1 cellular context compared by ENCODE assay signal in genomic region chr2:240560084-240560479, GRCh38.
TF ChIP-seq lines count a peak whose summit lies in the region.

Gene DUSP28 (plus strand): TSS chr2:240560357. CDS start chr2:240560685, 328 bp downstream.

TF ChIP-seq in Ishikawa, 13 proteins besides CTCF, POLR2A, EP300 and RAD21 (continued from another document):
- TF ChIP-seq CEBPB (IDR thresholded peaks at IDR 0.05) (no peak), FOXM1 (IDR thresholded peaks at IDR 0.05; ENCODE audit: borderline replicate concordance, low read depth) (no peak), NFIC (IDR thresholded peaks at IDR 0.05) (0 out of 2 replicates have a peak, but pooled peaks have one; percentile 5), TEAD4 (IDR thresholded peaks at IDR 0.05) (peak; percentile 31; the same call in 1 of the 2 replicates)
- TF ChIP-seq, protein P1, sequence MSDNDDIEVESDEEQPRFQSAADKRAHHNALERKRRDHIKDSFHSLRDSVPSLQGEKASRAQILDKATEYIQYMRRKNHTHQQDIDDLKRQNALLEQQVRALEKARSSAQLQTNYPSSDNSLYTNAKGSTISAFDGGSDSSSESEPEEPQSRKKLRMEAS (IDR thresholded peaks at IDR 0.05): peak; percentile 100
